In genomic region chr5:43313035-43313853, GRCh38 we compare ENCODE assay signal across 1 cellular context.
TF ChIP-seq lines count a peak whose summit lies in the region.

Gene HMGCS1 (minus strand): TSS chr5:43313412. CDS start chr5:43298965, 14,447 bp downstream.

TF ChIP-seq in GM12878, 131 proteins besides CTCF, POLR2A, EP300 and RAD21 (continued from another document):
- TF ChIP-seq, protein P1, sequence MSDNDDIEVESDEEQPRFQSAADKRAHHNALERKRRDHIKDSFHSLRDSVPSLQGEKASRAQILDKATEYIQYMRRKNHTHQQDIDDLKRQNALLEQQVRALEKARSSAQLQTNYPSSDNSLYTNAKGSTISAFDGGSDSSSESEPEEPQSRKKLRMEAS (IDR thresholded peaks at IDR 0.05; ENCODE audit: low read depth, low read length): peak; percentile 1; the same call in 1 of the 2 replicates
- TF ChIP-seq NFIC (IDR thresholded peaks at IDR 0.05; ENCODE audit: low read depth, low read length): no peak
- TF ChIP-seq, protein P2, sequence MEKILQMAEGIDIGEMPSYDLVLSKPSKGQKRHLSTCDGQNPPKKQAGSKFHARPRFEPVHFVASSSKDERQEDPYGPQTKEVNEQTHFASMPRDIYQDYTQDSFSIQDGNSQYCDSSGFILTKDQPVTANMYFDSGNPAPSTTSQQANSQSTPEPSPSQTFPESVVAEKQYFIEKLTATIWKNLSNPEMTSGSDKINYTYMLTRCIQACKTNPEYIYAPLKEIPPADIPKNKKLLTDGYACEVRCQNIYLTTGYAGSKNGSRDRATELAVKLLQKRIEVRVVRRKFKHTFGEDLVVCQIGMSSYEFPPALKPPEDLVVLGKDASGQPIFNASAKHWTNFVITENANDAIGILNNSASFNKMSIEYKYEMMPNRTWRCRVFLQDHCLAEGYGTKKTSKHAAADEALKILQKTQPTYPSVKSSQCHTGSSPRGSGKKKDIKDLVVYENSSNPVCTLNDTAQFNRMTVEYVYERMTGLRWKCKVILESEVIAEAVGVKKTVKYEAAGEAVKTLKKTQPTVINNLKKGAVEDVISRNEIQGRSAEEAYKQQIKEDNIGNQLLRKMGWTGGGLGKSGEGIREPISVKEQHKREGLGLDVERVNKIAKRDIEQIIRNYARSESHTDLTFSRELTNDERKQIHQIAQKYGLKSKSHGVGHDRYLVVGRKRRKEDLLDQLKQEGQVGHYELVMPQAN (conservative IDR thresholded peaks at IDR 0.05): peak; percentile 83
- TF ChIP-seq MEF2B (IDR thresholded peaks at IDR 0.05; ENCODE audit: partially characterized antibody, poor library complexity, severe bottlenecking): peak; percentile 54
- peak; percentile 85 for TF ChIP-seq NR2F1 (conservative IDR thresholded peaks at IDR 0.05)
- no peak for TF ChIP-seq STAT3 (IDR thresholded peaks at IDR 0.05; ENCODE audit: low read depth, low read length)
- no peak; the same call in none of the 2 replicates for TF ChIP-seq MTA2 (IDR thresholded peaks at IDR 0.05; ENCODE audit: low read depth)
- peak; percentile 75; the same call in 1 of the 2 replicates for TF ChIP-seq SREBF1 (IDR thresholded peaks at IDR 0.05; ENCODE audit: low read length)
- TF ChIP-seq, protein P3, sequence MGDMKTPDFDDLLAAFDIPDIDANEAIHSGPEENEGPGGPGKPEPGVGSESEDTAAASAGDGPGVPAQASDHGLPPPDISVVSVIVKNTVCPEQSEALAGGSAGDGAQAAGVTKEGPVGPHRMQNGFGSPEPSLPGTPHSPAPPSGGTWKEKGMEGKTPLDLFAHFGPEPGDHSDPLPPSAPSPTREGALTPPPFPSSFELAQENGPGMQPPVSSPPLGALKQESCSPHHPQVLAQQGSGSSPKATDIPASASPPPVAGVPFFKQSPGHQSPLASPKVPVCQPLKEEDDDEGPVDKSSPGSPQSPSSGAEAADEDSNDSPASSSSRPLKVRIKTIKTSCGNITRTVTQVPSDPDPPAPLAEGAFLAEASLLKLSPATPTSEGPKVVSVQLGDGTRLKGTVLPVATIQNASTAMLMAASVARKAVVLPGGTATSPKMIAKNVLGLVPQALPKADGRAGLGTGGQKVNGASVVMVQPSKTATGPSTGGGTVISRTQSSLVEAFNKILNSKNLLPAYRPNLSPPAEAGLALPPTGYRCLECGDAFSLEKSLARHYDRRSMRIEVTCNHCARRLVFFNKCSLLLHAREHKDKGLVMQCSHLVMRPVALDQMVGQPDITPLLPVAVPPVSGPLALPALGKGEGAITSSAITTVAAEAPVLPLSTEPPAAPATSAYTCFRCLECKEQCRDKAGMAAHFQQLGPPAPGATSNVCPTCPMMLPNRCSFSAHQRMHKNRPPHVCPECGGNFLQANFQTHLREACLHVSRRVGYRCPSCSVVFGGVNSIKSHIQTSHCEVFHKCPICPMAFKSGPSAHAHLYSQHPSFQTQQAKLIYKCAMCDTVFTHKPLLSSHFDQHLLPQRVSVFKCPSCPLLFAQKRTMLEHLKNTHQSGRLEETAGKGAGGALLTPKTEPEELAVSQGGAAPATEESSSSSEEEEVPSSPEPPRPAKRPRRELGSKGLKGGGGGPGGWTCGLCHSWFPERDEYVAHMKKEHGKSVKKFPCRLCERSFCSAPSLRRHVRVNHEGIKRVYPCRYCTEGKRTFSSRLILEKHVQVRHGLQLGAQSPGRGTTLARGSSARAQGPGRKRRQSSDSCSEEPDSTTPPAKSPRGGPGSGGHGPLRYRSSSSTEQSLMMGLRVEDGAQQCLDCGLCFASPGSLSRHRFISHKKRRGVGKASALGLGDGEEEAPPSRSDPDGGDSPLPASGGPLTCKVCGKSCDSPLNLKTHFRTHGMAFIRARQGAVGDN (IDR thresholded peaks at IDR 0.05): peak; percentile 47; the same call in 1 of the 2 replicates
- no peak for TF ChIP-seq KAT2A (conservative IDR thresholded peaks at IDR 0.05; ENCODE audit: control insufficient read depth, low read depth, low read length)
- TF ChIP-seq, protein P4, sequence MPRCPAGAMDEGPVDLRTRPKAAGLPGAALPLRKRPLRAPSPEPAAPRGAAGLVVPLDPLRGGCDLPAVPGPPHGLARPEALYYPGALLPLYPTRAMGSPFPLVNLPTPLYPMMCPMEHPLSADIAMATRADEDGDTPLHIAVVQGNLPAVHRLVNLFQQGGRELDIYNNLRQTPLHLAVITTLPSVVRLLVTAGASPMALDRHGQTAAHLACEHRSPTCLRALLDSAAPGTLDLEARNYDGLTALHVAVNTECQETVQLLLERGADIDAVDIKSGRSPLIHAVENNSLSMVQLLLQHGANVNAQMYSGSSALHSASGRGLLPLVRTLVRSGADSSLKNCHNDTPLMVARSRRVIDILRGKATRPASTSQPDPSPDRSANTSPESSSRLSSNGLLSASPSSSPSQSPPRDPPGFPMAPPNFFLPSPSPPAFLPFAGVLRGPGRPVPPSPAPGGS (IDR thresholded peaks at IDR 0.05; ENCODE audit: borderline replicate concordance, insufficient read depth, low read depth, low read length, poor library complexity, severe bottlenecking): no peak
- TF ChIP-seq RCOR1 (conservative IDR thresholded peaks at IDR 0.05; ENCODE audit: low read depth, low read length): peak; percentile 76; the same call in 1 of the 2 replicates
- TF ChIP-seq FOXM1 (IDR thresholded peaks at IDR 0.05; ENCODE audit: low read depth, low read length): no peak
- TF ChIP-seq, protein P5, sequence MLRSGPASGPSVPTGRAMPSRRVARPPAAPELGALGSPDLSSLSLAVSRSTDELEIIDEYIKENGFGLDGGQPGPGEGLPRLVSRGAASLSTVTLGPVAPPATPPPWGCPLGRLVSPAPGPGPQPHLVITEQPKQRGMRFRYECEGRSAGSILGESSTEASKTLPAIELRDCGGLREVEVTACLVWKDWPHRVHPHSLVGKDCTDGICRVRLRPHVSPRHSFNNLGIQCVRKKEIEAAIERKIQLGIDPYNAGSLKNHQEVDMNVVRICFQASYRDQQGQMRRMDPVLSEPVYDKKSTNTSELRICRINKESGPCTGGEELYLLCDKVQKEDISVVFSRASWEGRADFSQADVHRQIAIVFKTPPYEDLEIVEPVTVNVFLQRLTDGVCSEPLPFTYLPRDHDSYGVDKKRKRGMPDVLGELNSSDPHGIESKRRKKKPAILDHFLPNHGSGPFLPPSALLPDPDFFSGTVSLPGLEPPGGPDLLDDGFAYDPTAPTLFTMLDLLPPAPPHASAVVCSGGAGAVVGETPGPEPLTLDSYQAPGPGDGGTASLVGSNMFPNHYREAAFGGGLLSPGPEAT (IDR thresholded peaks at IDR 0.05; ENCODE audit: low read depth): peak; percentile 61; the same call in 1 of the 2 replicates
- TF ChIP-seq ZBTB40 (IDR thresholded peaks at IDR 0.05; ENCODE audit: borderline replicate concordance): peak; percentile 52; the same call in 1 of the 2 replicates
- peak; percentile 92 for TF ChIP-seq NBN (IDR thresholded peaks at IDR 0.05)
- TF ChIP-seq TBL1XR1 (IDR thresholded peaks at IDR 0.05; ENCODE audit: low read depth, low read length): no peak
- TF ChIP-seq, protein P6, sequence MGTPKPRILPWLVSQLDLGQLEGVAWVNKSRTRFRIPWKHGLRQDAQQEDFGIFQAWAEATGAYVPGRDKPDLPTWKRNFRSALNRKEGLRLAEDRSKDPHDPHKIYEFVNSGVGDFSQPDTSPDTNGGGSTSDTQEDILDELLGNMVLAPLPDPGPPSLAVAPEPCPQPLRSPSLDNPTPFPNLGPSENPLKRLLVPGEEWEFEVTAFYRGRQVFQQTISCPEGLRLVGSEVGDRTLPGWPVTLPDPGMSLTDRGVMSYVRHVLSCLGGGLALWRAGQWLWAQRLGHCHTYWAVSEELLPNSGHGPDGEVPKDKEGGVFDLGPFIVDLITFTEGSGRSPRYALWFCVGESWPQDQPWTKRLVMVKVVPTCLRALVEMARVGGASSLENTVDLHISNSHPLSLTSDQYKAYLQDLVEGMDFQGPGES (IDR thresholded peaks at IDR 0.05): peak; percentile 94
- peak; percentile 86 for TF ChIP-seq CBFB (IDR thresholded peaks at IDR 0.05; ENCODE audit: low read depth)
- TF ChIP-seq SRF (IDR thresholded peaks at IDR 0.05; ENCODE audit: low read depth in 2 of 2, low read length in 2 of 2): 0 out of 4 replicates have a peak, but pooled peaks of 1 of the 2 experiments have one; percentile 40
- TF ChIP-seq, protein P7, sequence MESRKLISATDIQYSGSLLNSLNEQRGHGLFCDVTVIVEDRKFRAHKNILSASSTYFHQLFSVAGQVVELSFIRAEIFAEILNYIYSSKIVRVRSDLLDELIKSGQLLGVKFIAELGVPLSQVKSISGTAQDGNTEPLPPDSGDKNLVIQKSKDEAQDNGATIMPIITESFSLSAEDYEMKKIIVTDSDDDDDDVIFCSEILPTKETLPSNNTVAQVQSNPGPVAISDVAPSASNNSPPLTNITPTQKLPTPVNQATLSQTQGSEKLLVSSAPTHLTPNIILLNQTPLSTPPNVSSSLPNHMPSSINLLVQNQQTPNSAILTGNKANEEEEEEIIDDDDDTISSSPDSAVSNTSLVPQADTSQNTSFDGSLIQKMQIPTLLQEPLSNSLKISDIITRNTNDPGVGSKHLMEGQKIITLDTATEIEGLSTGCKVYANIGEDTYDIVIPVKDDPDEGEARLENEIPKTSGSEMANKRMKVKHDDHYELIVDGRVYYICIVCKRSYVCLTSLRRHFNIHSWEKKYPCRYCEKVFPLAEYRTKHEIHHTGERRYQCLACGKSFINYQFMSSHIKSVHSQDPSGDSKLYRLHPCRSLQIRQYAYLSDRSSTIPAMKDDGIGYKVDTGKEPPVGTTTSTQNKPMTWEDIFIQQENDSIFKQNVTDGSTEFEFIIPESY (IDR thresholded peaks at IDR 0.05): no peak
- TF ChIP-seq, protein P8, sequence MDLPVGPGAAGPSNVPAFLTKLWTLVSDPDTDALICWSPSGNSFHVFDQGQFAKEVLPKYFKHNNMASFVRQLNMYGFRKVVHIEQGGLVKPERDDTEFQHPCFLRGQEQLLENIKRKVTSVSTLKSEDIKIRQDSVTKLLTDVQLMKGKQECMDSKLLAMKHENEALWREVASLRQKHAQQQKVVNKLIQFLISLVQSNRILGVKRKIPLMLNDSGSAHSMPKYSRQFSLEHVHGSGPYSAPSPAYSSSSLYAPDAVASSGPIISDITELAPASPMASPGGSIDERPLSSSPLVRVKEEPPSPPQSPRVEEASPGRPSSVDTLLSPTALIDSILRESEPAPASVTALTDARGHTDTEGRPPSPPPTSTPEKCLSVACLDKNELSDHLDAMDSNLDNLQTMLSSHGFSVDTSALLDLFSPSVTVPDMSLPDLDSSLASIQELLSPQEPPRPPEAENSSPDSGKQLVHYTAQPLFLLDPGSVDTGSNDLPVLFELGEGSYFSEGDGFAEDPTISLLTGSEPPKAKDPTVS (IDR thresholded peaks at IDR 0.05; ENCODE audit: low read depth, low read length): no peak
- peak; percentile 25; the same call in 1 of the 2 replicates for TF ChIP-seq SMC3 (IDR thresholded peaks at IDR 0.05; ENCODE audit: borderline replicate concordance, low read length)
- 0 out of 2 replicates have a peak, but pooled peaks have one; percentile 38 for TF ChIP-seq SMARCA5 (IDR thresholded peaks at IDR 0.05)
- no peak; the same call in 1 of the 2 replicates for TF ChIP-seq ZBED1 (IDR thresholded peaks at IDR 0.05; ENCODE audit: borderline replicate concordance)
- TF ChIP-seq SMAD1 (IDR thresholded peaks at IDR 0.05; ENCODE audit: low read depth, partially characterized antibody): peak; percentile 55
- TF ChIP-seq ATF7 (IDR thresholded peaks at IDR 0.05; ENCODE audit: low read depth): peak; percentile 92
- peak; percentile 74; the same call in 1 of the 2 replicates for TF ChIP-seq RAD51 (IDR thresholded peaks at IDR 0.05)
- TF ChIP-seq, protein P9, sequence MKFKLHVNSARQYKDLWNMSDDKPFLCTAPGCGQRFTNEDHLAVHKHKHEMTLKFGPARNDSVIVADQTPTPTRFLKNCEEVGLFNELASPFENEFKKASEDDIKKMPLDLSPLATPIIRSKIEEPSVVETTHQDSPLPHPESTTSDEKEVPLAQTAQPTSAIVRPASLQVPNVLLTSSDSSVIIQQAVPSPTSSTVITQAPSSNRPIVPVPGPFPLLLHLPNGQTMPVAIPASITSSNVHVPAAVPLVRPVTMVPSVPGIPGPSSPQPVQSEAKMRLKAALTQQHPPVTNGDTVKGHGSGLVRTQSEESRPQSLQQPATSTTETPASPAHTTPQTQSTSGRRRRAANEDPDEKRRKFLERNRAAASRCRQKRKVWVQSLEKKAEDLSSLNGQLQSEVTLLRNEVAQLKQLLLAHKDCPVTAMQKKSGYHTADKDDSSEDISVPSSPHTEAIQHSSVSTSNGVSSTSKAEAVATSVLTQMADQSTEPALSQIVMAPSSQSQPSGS (IDR thresholded peaks at IDR 0.05; ENCODE audit: low read length): no peak; the same call in 1 of the 2 replicates
- peak; percentile 83 for TF ChIP-seq LARP7 (IDR thresholded peaks at IDR 0.05)
- no peak for TF ChIP-seq MYC (IDR thresholded peaks at IDR 0.05; ENCODE audit: insufficient read depth, insufficient read length, insufficient replicate concordance, low read length, severe bottlenecking)
- no peak; a peak in 1 of 4 replicates for TF ChIP-seq IKZF2 (IDR thresholded peaks at IDR 0.05)
- TF ChIP-seq SUPT20H (IDR thresholded peaks at IDR 0.05; ENCODE audit: borderline replicate concordance, control insufficient read depth, low read depth, low read length): no peak
- no peak for TF ChIP-seq SIX5 (IDR thresholded peaks at IDR 0.05; ENCODE audit: low read depth, low read length, severe bottlenecking)
- TF ChIP-seq STAT1 (conservative IDR thresholded peaks at IDR 0.05): no peak
